ENCODE assay signal across 12 cellular contexts in the genomic region with DNA sequence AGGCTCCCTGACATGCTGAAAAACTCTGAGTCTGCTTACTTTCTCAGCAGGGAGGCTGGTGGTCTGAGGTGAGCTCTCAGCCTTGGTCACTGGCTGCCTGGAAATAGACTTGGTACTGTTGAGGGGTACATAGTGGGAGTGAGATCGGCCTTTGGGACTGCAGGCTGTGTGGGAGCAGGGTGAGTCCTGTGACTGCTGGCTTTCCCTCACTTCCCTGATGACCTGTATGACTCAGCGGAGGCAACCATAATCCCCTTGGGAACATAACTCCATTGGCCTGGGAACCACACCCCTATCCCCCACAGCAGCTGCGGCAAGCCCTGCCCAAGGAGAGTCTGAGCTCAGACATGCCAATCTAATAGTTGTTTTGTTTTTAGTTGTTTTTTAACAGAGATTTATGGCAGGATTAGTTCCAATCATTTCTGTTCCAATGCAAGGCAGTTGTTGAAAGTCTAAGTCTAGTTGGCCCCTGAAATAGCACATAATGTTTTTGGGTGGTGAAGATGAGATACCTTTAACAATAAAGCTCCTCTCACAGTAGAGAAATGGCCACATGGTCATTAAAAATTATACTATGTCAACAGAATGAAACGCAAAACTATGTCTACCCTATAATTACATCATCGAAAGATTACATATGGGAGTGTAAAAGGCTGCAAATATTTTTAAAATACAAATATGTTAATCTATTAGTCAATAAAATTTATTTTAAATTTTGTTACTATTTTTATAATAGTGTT.
DNase-seq lines count a peak whose midpoint lies in the region; ATAC-seq and TF ChIP-seq lines count a peak whose summit lies in the region.
"Had no signal": no experiment of that assay in that cellular context is flagged by ENCODE, and none has a peak within 500 bp of the region (broad histone marks: within the 10 kb centered on the region; RNA-seq: fewer than 3 reads in every experiment).

No MANE protein-coding gene starts in this region.

- H3K4me1 ChIP-seq in mucosa of rectum (ENCODE audit: control insufficient read depth in 2 of 2, insufficient read depth in 2 of 2, low read length in 2 of 2) (peaks cover 0 to 5% of the 10 kb centered on the region in 2 donors), prostate gland (replicated peaks) (no peaks in the 10 kb centered on the region)

- TF ChIP-seq CTCF in prostate gland (IDR thresholded peaks at IDR 0.05), result no peak

- H3K9me3 ChIP-seq in mucosa of rectum (ENCODE audit: control insufficient read depth in 2 of 2, low read length in 2 of 2) (no peaks in the 10 kb centered on the region), prostate gland (no peaks in the 10 kb centered on the region)

- intact Hi-C loops in prostate gland (cut with DNase I), result no loop called here

- H3K27me3 ChIP-seq in mucosa of rectum (ENCODE audit: control insufficient read depth in 2 of 2, insufficient read depth in 2 of 2, low read length in 2 of 2), result no peaks in the 10 kb centered on the region
- H3K27me3 ChIP-seq in prostate gland (replicated peaks; ENCODE audit: insufficient read depth), result no peaks in the 10 kb centered on the region
- H3K27me3 ChIP-seq: neutrophil had no signal

- no peak for TF ChIP-seq POLR2A in prostate gland (IDR thresholded peaks at IDR 0.05)

- WGBS in prostate gland, result 83% methylated on average over 5 of the region's 5 CpGs

- DNase-seq in DMS 273 treated with DMSO at 0.1 percent for 48 hours (lab: John Stamatoyannopoulos, UW) (peak; percentile 55), LHCN-M2 (ENCODE audit: low read depth) (peak; percentile 98), astrocyte of the hippocampus (ENCODE audit: low read depth, low spot score) (peak; percentile 50), NCI-H187 (lab: John Stamatoyannopoulos, UW) (no peak), prostate gland (ENCODE audit: low spot score) (no peak)
- DNase-seq: DMS79, NCI-H345, T-helper 17 cell had no signal

- no peak overlapping the region for H3K9ac ChIP-seq in mucosa of rectum (ENCODE audit: low read depth in 1 of 2, low read length in 2 of 2)

- H3K4me3 ChIP-seq in mucosa of rectum (ENCODE audit: low read length in 2 of 2), result no peak overlapping the region
- no peak overlapping the region for H3K4me3 ChIP-seq in prostate gland

- H3K27ac ChIP-seq in mucosa of rectum (ENCODE audit: low read depth in 2 of 2, low read length in 2 of 2) (peak overlapping the region; percentile 4 to 32), prostate gland (no peak overlapping the region)
- H3K27ac ChIP-seq: neutrophil had no signal

- H3K36me3 ChIP-seq in mucosa of rectum (ENCODE audit: control insufficient read depth in 2 of 2, insufficient read depth in 2 of 2, low read length in 2 of 2), result no peaks in the 10 kb centered on the region
- no peaks in the 10 kb centered on the region for H3K36me3 ChIP-seq in prostate gland
- H3K36me3 ChIP-seq: neutrophil had no signal

- no peak for ATAC-seq in HG02852 (IDR thresholded peaks at IDR 0.05; ENCODE audit: unreplicated experiment)
- ATAC-seq in GM18870 (IDR thresholded peaks at IDR 0.05; ENCODE audit: unreplicated experiment), result no peak
- ATAC-seq: T-helper 17 cell had no signal

Comparison
In these comparisons a context has a peak if more than half of its experiments do, and no peak if none do; other contexts are left out.
1. DNase-seq: peak in DMS 273 treated with DMSO at 0.1 percent for 48 hours (single experiment), LHCN-M2 (single experiment) and astrocyte of the hippocampus (single experiment); none in NCI-H187 (0 of 2) and prostate gland (single experiment).
2. H3K27ac ChIP-seq: peak in mucosa of rectum (2 of 2); none in prostate gland (0 of 2).